Comparison of ENCODE assay signal across 8 cellular contexts in genomic region chr12:26651566-26652188, GRCh38.
DNase-seq lines count a peak whose midpoint lies in the region; ATAC-seq and TF ChIP-seq lines count a peak whose summit lies in the region.

No MANE protein-coding gene starts in this region.

- H3K36me3 ChIP-seq in adipocyte (ENCODE audit: control insufficient read depth, insufficient read depth, low read length, severe bottlenecking), result peaks cover 38% of the 10 kb centered on the region
- H3K36me3 ChIP-seq in heart right ventricle, result peaks cover 0 to 77% (median 32%) of the 10 kb centered on the region in 9 donors
- no peaks in the 10 kb centered on the region for H3K36me3 ChIP-seq in prostate gland

- peaks cover 6% of the 10 kb centered on the region for H3K9me3 ChIP-seq in adipocyte (ENCODE audit: control insufficient read depth, low read length)
- peaks cover 0 to 9% (median 0%) of the 10 kb centered on the region in 11 donors for H3K9me3 ChIP-seq in heart right ventricle
- no peaks in the 10 kb centered on the region for H3K9me3 ChIP-seq in prostate gland

- ATAC-seq in heart right ventricle, result peak in 7 of 8 donors; percentile 38 to 78 (median 62)
- no peak for ATAC-seq in GM18502 (IDR thresholded peaks at IDR 0.05; ENCODE audit: poor library complexity, unreplicated experiment)
- no peak for ATAC-seq in HG02938 (IDR thresholded peaks at IDR 0.05; ENCODE audit: unreplicated experiment)

- H3K27me3 ChIP-seq in adipocyte (replicated peaks; ENCODE audit: control insufficient read depth, insufficient read depth, low read length), result no peaks in the 10 kb centered on the region
- H3K27me3 ChIP-seq in heart right ventricle, result no peaks in the 10 kb centered on the region
- H3K27me3 ChIP-seq in prostate gland (replicated peaks; ENCODE audit: insufficient read depth), result no peaks in the 10 kb centered on the region

- TF ChIP-seq POLR2A in prostate gland (IDR thresholded peaks at IDR 0.05), result no peak

- no peak overlapping the region for H3K9ac ChIP-seq in adipocyte (ENCODE audit: low read length)

- H3K4me3 ChIP-seq in adipocyte (ENCODE audit: low read length) (no peak overlapping the region), heart right ventricle (no peak overlapping the region), prostate gland (no peak overlapping the region)

- intact Hi-C loops in heart right ventricle (cut with DNase I) (loop anchor here in 8 of 10 donors (1.0 to 10.0 kb wide), 9 partner anchors 214 to 1217 kb away; no protein-coding TSS in a partner anchor), prostate gland (cut with DNase I) (loop anchor here (2.0 to 5.0 kb wide), 2 partner anchors 531 to 554 kb away; no protein-coding TSS in a partner anchor)

- peak; percentile 62 to 87 (median 78) for TF ChIP-seq CTCF in heart right ventricle (IDR thresholded peaks at IDR 0.05)
- TF ChIP-seq CTCF in prostate gland (IDR thresholded peaks at IDR 0.05), result peak; percentile 55 to 82 (median 74)

- WGBS in heart right ventricle, 2 donors, result 27 to 36% methylated on average over 7 of the region's 7 CpGs
- WGBS in prostate gland, result 45% methylated on average over 7 of the region's 7 CpGs

- H3K27ac ChIP-seq in heart right ventricle (no peak overlapping the region), prostate gland (no peak overlapping the region)

- H3K4me1 ChIP-seq in adipocyte (ENCODE audit: control insufficient read depth, insufficient read depth, low read length) (peaks cover 6% of the 10 kb centered on the region), heart right ventricle (peaks cover 0 to 12% (median 0%) of the 10 kb centered on the region in 9 donors), prostate gland (replicated peaks) (no peaks in the 10 kb centered on the region)

- DNase-seq in DMS 273 treated with DMSO at 0.1 percent for 48 hours (lab: John Stamatoyannopoulos, UW), result peak; percentile 12
- DNase-seq in HPDE6-E6E7 (ENCODE audit: extremely low spot score), result peak; percentile 12
- DNase-seq in NOMO-1 (lab: John Stamatoyannopoulos, UW; ENCODE audit: unreplicated experiment in 2 of 2), result peak; percentile 19 to 33
- peak; percentile 82 for DNase-seq in adipocyte (ENCODE audit: low read depth)
- peak in 1 of 2 donors; percentile 49 for DNase-seq in heart right ventricle
- peak; percentile 50 for DNase-seq in prostate gland (ENCODE audit: low spot score)

Comparison
In these comparisons a context has a peak if more than half of its experiments do, and no peak if none do; other contexts are left out.
1. ATAC-seq: peak in heart right ventricle (7 of 8); none in GM18502 (single experiment) and HG02938 (single experiment).